Comparison of ENCODE assay signal across 30 cellular contexts in genomic region chr10:5135581-5135980, GRCh38. TPM values are rescaled to one million over a fixed set of nuclear protein-coding genes. Genes with fewer than 3 reads are reported as not detected.
"Had no signal": no experiment of that assay in that cellular context is flagged by ENCODE, and none has a peak within 500 bp of the region (broad histone marks: within the 10 kb centered on the region; RNA-seq: fewer than 3 reads in every experiment).

No MANE protein-coding gene starts in this region.

- H3K27ac ChIP-seq: stomach, suprapubic skin, testis, thoracic aorta, thyroid gland, tibial artery, tibial nerve, transverse colon, upper lobe of left lung, upper lobe of right lung, uterus, vagina had no signal

- DNase-seq: stimulated activated CD4-positive, alpha-beta T cell treated with anti-CD3 and anti-CD28 coated beads, Interleukin-2, amount 100 ng/mL, for 48 hours; stimulated activated CD4-positive, alpha-beta T cell treated with anti-CD3 and anti-CD28 coated beads, Interleukin-4, amount 100 ng/mL, for 1 hour; stimulated activated CD4-positive, alpha-beta T cell treated with anti-CD3 and anti-CD28 coated beads, Interleukin-4, amount 100 ng/mL, for 24 hours; stimulated activated CD4-positive, alpha-beta T cell treated with anti-CD3 and anti-CD28 coated beads, Interleukin-4, amount 100 ng/mL, for 4 hours; stimulated activated CD8-positive, alpha-beta memory T cell treated with anti-CD3 and anti-CD28 coated beads, Interleukin-4, amount 100 ng/mL, for 48 hours; stimulated activated naive B cell treated with anti-CD40 and anti-IgM and Interleukin-4, amounts not matched to agents 10 μg/mL and 1 μg/mL and 100 μg/mL, for 72 hours; stimulated activated naive CD4-positive, alpha-beta T cell; stimulated activated naive CD4-positive, alpha-beta T cell treated with Interleukin-2 at 50 U/mL for 16 hours; stimulated activated naive CD8-positive, alpha-beta T cell treated with anti-CD3 and anti-CD28 coated beads, Interleukin-15, amount 100 ng/mL, for 72 hours; stimulated activated naive CD8-positive, alpha-beta T cell treated with anti-CD3 and anti-CD28 coated beads, Interleukin-15, Interleukin-2, amounts not matched to agents 100 U/mL and 50 U/mL, for 24 hours; stomach; substantia nigra; testis; thyroid gland; tibial artery; transverse colon; trophoblast cell; upper lobe of left lung; upper lobe of right lung; uterus had no signal

- H3K36me3 ChIP-seq: stomach, suprapubic skin, thoracic aorta, thyroid gland, tibial artery, tibial nerve, transverse colon, upper lobe of left lung, upper lobe of right lung, uterus, vagina had no signal

- H3K4me3 ChIP-seq: stomach, suprapubic skin, testis, thoracic aorta, thyroid gland, tibial artery, tibial nerve, transverse colon, upper lobe of left lung, upper lobe of right lung, uterus, vagina had no signal

- FAIRE-seq: urothelium cell line had no signal

- H3K4me1 ChIP-seq: stomach, suprapubic skin, testis, thyroid gland, tibial artery, tibial nerve, transverse colon, upper lobe of left lung, upper lobe of right lung, uterus, vagina had no signal

- H3K9me3 ChIP-seq: testis, thyroid gland, uterus had no signal

- H3K27me3 ChIP-seq: stomach, suprapubic skin, testis, thyroid gland, tibial artery, tibial nerve, transverse colon, upper lobe of left lung, upper lobe of right lung, uterus, vagina had no signal

- ATAC-seq: stimulated activated effector memory CD8-positive, alpha-beta T cell treated with anti-CD3 and anti-CD28 coated beads, Interleukin-12 subunit alpha, Interleukin-12 subunit beta, amount 100 ng/mL, for 72 hours; stimulated activated memory B cell treated with anti-CD40 and anti-IgM and Interleukin-4, amounts not matched to agents 10 μg/mL and 1 μg/mL and 100 μg/mL, for 72 hours; stimulated activated naive B cell treated with anti-CD40 and anti-IgM and Interleukin-4, amounts not matched to agents 10 μg/mL and 1 μg/mL and 100 μg/mL, for 72 hours; stimulated activated naive CD8-positive, alpha-beta T cell treated with anti-CD3 and anti-CD28 coated beads, Interleukin-15, amount 100 ng/mL, for 72 hours; stimulated activated naive CD8-positive, alpha-beta T cell treated with anti-CD3 and anti-CD28 coated beads, Interleukin-15, Interleukin-2, amounts not matched to agents 100 U/mL and 50 U/mL, for 24 hours; upper lobe of right lung had no signal

RNA-seq across cellular contexts. Expression of gene AKR1C8, which starts 49.4 kb away (rescaled TPM):
- total RNA-seq: stomach, suprapubic skin, temporal lobe, thoracic aorta, thyroid gland, tibial nerve, ureter, urinary bladder, uterus, vagina had no signal
- polyA plus RNA-seq: stomach, urinary bladder had no signal
